20 cellular contexts compared by ENCODE assay signal in the genomic region with DNA sequence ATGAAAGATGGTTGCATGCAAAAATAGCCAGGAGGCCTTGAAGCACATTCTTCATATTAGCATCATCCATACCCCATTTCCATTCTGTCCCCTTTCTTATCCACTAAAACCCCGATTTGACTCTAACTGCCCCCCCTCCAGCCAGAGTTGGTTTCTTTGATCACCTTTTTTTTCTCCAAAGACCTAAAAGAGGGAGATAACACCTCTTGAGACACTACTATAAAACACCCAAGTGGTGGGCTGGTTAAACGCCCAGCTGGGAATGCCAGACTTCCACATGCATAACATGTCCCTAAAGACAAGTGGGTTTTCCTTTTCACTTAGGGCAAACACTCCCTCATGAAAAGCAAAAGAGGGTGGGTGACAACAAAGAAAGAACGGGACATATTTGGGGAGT.
"Had no signal": no experiment of that assay in that cellular context is flagged by ENCODE, and none has a peak within 500 bp of the region (broad histone marks: within the 10 kb centered on the region; RNA-seq: fewer than 3 reads in every experiment).

No MANE protein-coding gene starts in this region.

- DNase-seq: activated CD4-positive, alpha-beta T cell treated with anti-CD3 and anti-CD28 coated beads, Interleukin-2, amount 10 ng/mL, durations not matched to agents 24 days and 14 days; activated CD8-positive, alpha-beta T cell treated with anti-CD3 and anti-CD28 coated beads, Interleukin-2, amount 10 ng/mL, durations not matched to agents 7 days and 5 days; activated gamma-delta T cell treated with Interleukin-2 at 50 U/mL for 16 hours; caudate nucleus; kidney; left lung; mammary epithelial cell; naive thymus-derived CD8-positive, alpha-beta T cell; posterior cingulate gyrus; stimulated activated CD4-positive, alpha-beta T cell treated with anti-CD3 and anti-CD28 coated beads, Interleukin-4, amount 100 ng/mL, for 4 hours; stimulated activated CD8-positive, alpha-beta memory T cell treated with anti-CD3 and anti-CD28 coated beads, Interleukin-4, amount 100 ng/mL, for 48 hours; stimulated activated naive CD4-positive, alpha-beta T cell treated with Interleukin-2 at 50 U/mL for 16 hours; substantia nigra had no signal

- FAIRE-seq: kidney had no signal

- H3K36me3 ChIP-seq: colonic mucosa, esophagus muscularis mucosa, left lung, neutrophil, tibial nerve had no signal

- H3K27ac Mint-ChIP-seq: activated CD4-positive, alpha-beta T cell treated with anti-CD3 and anti-CD28 coated beads, Interleukin-2, amount 10 ng/mL, durations not matched to agents 24 days and 14 days; activated CD8-positive, alpha-beta T cell treated with anti-CD3 and anti-CD28 coated beads, Interleukin-2, amount 10 ng/mL, durations not matched to agents 7 days and 5 days; activated naive CD8-positive, alpha-beta T cell; naive thymus-derived CD8-positive, alpha-beta T cell had no signal

- H3K9me3 Mint-ChIP-seq: activated CD4-positive, alpha-beta T cell treated with anti-CD3 and anti-CD28 coated beads, Interleukin-2, amount 10 ng/mL, durations not matched to agents 24 days and 14 days had no signal

- H3K36me3 Mint-ChIP-seq: activated naive CD8-positive, alpha-beta T cell; naive thymus-derived CD8-positive, alpha-beta T cell; WTC11 had no signal

- H3K27me3 ChIP-seq: colonic mucosa, esophagus muscularis mucosa, left lung, tibial nerve had no signal

- H3K4me3 ChIP-seq: colonic mucosa, esophagus muscularis mucosa, left lung, skin epidermis, tibial nerve had no signal

- H3K4me1 ChIP-seq: colonic mucosa, esophagus muscularis mucosa had no signal

- ATAC-seq: activated CD8-positive, alpha-beta T cell treated with anti-CD3 and anti-CD28 coated beads, Interleukin-2, amount 10 ng/mL, durations not matched to agents 7 days and 5 days; left lung; naive thymus-derived CD8-positive, alpha-beta T cell; WTC11 had no signal

- H3K4me1 Mint-ChIP-seq: activated CD4-positive, alpha-beta T cell treated with anti-CD3 and anti-CD28 coated beads, Interleukin-2, amount 10 ng/mL, durations not matched to agents 24 days and 14 days had no signal

- H3K9me3 ChIP-seq: colonic mucosa, esophagus muscularis mucosa, left lung, neutrophil, tibial nerve had no signal

- H3K27ac ChIP-seq: colonic mucosa, esophagus muscularis mucosa, left lung, neutrophil, skin epidermis, tibial nerve had no signal

- H3K4me3 Mint-ChIP-seq: activated CD4-positive, alpha-beta T cell treated with anti-CD3 and anti-CD28 coated beads, Interleukin-2, amount 10 ng/mL, durations not matched to agents 24 days and 14 days; activated CD8-positive, alpha-beta T cell treated with anti-CD3 and anti-CD28 coated beads, Interleukin-2, amount 10 ng/mL, durations not matched to agents 7 days and 5 days; activated naive CD8-positive, alpha-beta T cell; naive thymus-derived CD8-positive, alpha-beta T cell; WTC11 had no signal
